9 cellular contexts compared by ENCODE assay signal in the genomic region with DNA sequence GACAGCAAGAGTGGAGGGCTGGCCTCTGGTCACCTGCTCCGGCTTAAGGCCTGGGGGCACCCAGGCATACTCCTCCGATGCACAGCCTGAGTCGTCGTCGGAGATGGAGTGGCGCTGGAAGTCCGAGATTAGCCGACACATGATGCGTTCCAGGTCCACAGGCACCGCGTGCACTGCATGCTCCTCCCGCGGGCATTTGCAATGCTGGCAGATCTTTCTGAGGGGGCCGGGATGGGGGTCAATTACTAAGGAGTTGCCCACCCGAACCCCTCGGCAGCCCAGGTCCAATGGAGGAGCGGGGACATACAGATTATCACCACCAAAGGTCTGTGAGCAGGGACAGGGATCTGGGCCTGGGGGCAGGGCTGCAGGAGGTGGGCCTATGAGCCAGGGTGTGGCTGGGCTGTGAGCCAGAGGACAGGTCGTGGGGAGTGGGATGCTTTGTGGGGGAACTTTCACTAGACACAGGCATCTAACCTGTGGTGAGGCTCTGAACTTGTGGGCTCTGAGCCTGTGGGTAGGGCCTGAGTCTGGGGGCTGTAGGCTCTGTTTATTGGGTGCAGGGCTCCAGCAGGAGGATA. TPM values are rescaled to one million over a fixed set of nuclear protein-coding genes. Genes with fewer than 3 reads are reported as not detected.
A peak's percentile ranks its signal among the peaks of the same experiment; 100 is the strongest.
DNase-seq lines count a peak whose midpoint lies in the region; ATAC-seq and TF ChIP-seq lines count a peak whose summit lies in the region.
"Had no signal": no experiment of that assay in that cellular context is flagged by ENCODE, and none has a peak within 500 bp of the region (broad histone marks: within the 10 kb centered on the region; RNA-seq: fewer than 3 reads in every experiment).

No MANE protein-coding gene starts in this region.

- no peaks in the 10 kb centered on the region for H3K9me3 ChIP-seq in breast epithelium
- H3K9me3 ChIP-seq in naive thymus-derived CD4-positive, alpha-beta T cell (ENCODE audit: control insufficient read depth in 2 of 3, low read length in 3 of 3), result no peaks in the 10 kb centered on the region

- H3K27ac Mint-ChIP-seq in stimulated activated naive CD8-positive, alpha-beta T cell treated with anti-CD3 and anti-CD28 coated beads, Interleukin-15, Interleukin-2, amounts not matched to agents 100 ng/mL and 50 ng/mL, for 24 hours, result no peak overlapping the region
- H3K27ac Mint-ChIP-seq in naive thymus-derived CD4-positive, alpha-beta T cell, result peak overlapping the region in 4 of 9 donors; percentile 12 to 70 (median 46)

- POLR2A ChIA-PET in naive thymus-derived CD4-positive, alpha-beta T cell (lab: Charles Lee), result no interaction called here

- peak overlapping the region; percentile 7 for H3K4me3 Mint-ChIP-seq in stimulated activated naive CD8-positive, alpha-beta T cell treated with anti-CD3 and anti-CD28 coated beads, Interleukin-15, Interleukin-2, amounts not matched to agents 100 ng/mL and 50 ng/mL, for 24 hours
- H3K4me3 Mint-ChIP-seq in naive thymus-derived CD4-positive, alpha-beta T cell, result peak overlapping the region in 6 of 10 donors; percentile 8 to 84 (median 78)

- peak overlapping the region in 2 of 3 donors; percentile 41 to 60 for H3K4me3 ChIP-seq in breast epithelium
- no peak overlapping the region for H3K4me3 ChIP-seq in naive thymus-derived CD4-positive, alpha-beta T cell (ENCODE audit: low read length)

- peaks cover 16% of the 10 kb centered on the region for H3K36me3 Mint-ChIP-seq in stimulated activated naive CD8-positive, alpha-beta T cell treated with anti-CD3 and anti-CD28 coated beads, Interleukin-15, Interleukin-2, amounts not matched to agents 100 ng/mL and 50 ng/mL, for 24 hours (ENCODE audit: low read depth)
- peaks cover 0 to 18% (median 9%) of the 10 kb centered on the region in 5 donors for H3K36me3 Mint-ChIP-seq in naive thymus-derived CD4-positive, alpha-beta T cell

- H3K27me3 ChIP-seq in breast epithelium, result peaks cover 0 to 11% of the 10 kb centered on the region in 2 donors
- H3K27me3 ChIP-seq in naive thymus-derived CD4-positive, alpha-beta T cell (ENCODE audit: control insufficient read depth in 2 of 2, insufficient read depth in 2 of 2, low read length in 2 of 2), result no peaks in the 10 kb centered on the region

- no peaks in the 10 kb centered on the region for H3K4me1 ChIP-seq in breast epithelium
- peaks cover 4 to 8% of the 10 kb centered on the region in 2 donors for H3K4me1 ChIP-seq in naive thymus-derived CD4-positive, alpha-beta T cell (ENCODE audit: control insufficient read depth in 2 of 2, insufficient read depth in 2 of 2, low read length in 2 of 2)

- intact Hi-C loops in breast epithelium (cut with DNase I; ENCODE audit: low total_unique reads) (no loop called here), left colon (cut with DNase I, micrococcal nuclease) (no loop called here)
- intact Hi-C loops in naive thymus-derived CD4-positive, alpha-beta T cell (cut with micrococcal nuclease), result no loop called here

- H3K27ac ChIP-seq in breast epithelium, result peak overlapping the region; percentile 76 to 87
- H3K27ac ChIP-seq in naive thymus-derived CD4-positive, alpha-beta T cell (ENCODE audit: low read depth, low read length), result peak overlapping the region; percentile 21

- DNase-seq in stimulated activated naive CD8-positive, alpha-beta T cell treated with anti-CD3 and anti-CD28 coated beads, Interleukin-15, Interleukin-2, amounts not matched to agents 100 U/mL and 50 U/mL, for 24 hours, result no peak
- DNase-seq in breast epithelium (ENCODE audit: low spot score in 2 of 2) (no peak), SIG-M5 (lab: John Stamatoyannopoulos, UW) (no peak), left colon (no peak), COLO668 (lab: John Stamatoyannopoulos, UW; ENCODE audit: unreplicated experiment) (no peak)
- no peak for DNase-seq in naive thymus-derived CD4-positive, alpha-beta T cell

- H3K36me3 ChIP-seq in breast epithelium, result no peaks in the 10 kb centered on the region
- peaks cover 0 to 28% (median 0%) of the 10 kb centered on the region in 3 experiments for H3K36me3 ChIP-seq in naive thymus-derived CD4-positive, alpha-beta T cell (ENCODE audit: control insufficient read depth in 2 of 3, insufficient read depth in 3 of 3, low read length in 3 of 3)

- peaks cover 11% of the 10 kb centered on the region for H3K4me1 Mint-ChIP-seq in stimulated activated naive CD8-positive, alpha-beta T cell treated with anti-CD3 and anti-CD28 coated beads, Interleukin-15, Interleukin-2, amounts not matched to agents 100 ng/mL and 50 ng/mL, for 24 hours (ENCODE audit: low read depth)
- peaks cover 0 to 27% (median 12%) of the 10 kb centered on the region in 7 donors for H3K4me1 Mint-ChIP-seq in naive thymus-derived CD4-positive, alpha-beta T cell

- TF ChIP-seq CTCF in breast epithelium (IDR thresholded peaks at IDR 0.05), result no peak

- CTCF ChIA-PET in naive thymus-derived CD4-positive, alpha-beta T cell (lab: Charles Lee), result interaction anchor here (0.6 kb wide), 1 partner anchor 46 kb away, joined by 5 read pairs; no protein-coding TSS in a partner anchor

- no peak for TF ChIP-seq POLR2A in breast epithelium (IDR thresholded peaks at IDR 0.05)

- no peaks in the 10 kb centered on the region for H3K9me3 Mint-ChIP-seq in stimulated activated naive CD8-positive, alpha-beta T cell treated with anti-CD3 and anti-CD28 coated beads, Interleukin-15, Interleukin-2, amounts not matched to agents 100 ng/mL and 50 ng/mL, for 24 hours
- no peaks in the 10 kb centered on the region for H3K9me3 Mint-ChIP-seq in naive thymus-derived CD4-positive, alpha-beta T cell

- no peaks in the 10 kb centered on the region for H3K27me3 Mint-ChIP-seq in stimulated activated naive CD8-positive, alpha-beta T cell treated with anti-CD3 and anti-CD28 coated beads, Interleukin-15, Interleukin-2, amounts not matched to agents 100 ng/mL and 50 ng/mL, for 24 hours
- no peaks in the 10 kb centered on the region for H3K27me3 Mint-ChIP-seq in naive thymus-derived CD4-positive, alpha-beta T cell

- no peak for ATAC-seq in stimulated activated naive CD8-positive, alpha-beta T cell treated with anti-CD3 and anti-CD28 coated beads, Interleukin-15, Interleukin-2, amounts not matched to agents 100 U/mL and 50 U/mL, for 24 hours
- no peak for ATAC-seq in naive thymus-derived CD4-positive, alpha-beta T cell
- no peak for ATAC-seq in GM21528 (IDR thresholded peaks at IDR 0.05; ENCODE audit: low FRiP score, unreplicated experiment)
- no peak for ATAC-seq in left colon

RNA-seq across cellular contexts. Expression of gene PRICKLE3, which starts 2.4 kb away (rescaled TPM):
- total RNA-seq in breast epithelium, result 10 to 100 TPM; 13.3 to 14.4 (median 14.0) TPM
- 10 to 100 TPM in 1 of 5 experiments, 1 to 10 TPM in 4; 7.2 to 19.8 (median 9.2) TPM for total RNA-seq in naive thymus-derived CD4-positive, alpha-beta T cell
- 1 to 10 TPM; 1.4 to 4.2 TPM for polyA plus RNA-seq in naive thymus-derived CD4-positive, alpha-beta T cell
- 10 to 100 TPM; 11.5 to 15.1 TPM for total RNA-seq in left colon

RNA-seq across cellular contexts. Expression of gene PLP2, which starts 12.1 kb away (rescaled TPM):
- 10 to 100 TPM; 23.4 to 27.9 (median 27.8) TPM for total RNA-seq in breast epithelium
- total RNA-seq in naive thymus-derived CD4-positive, alpha-beta T cell, result 100 to 1,000 TPM in 1 of 5 experiments, 10 to 100 TPM in 4; 64.2 to 132 (median 90.5) TPM
- polyA plus RNA-seq in naive thymus-derived CD4-positive, alpha-beta T cell, result 100 to 1,000 TPM; 100 to 129 TPM
- 100 to 1,000 TPM; 140 to 142 TPM for total RNA-seq in left colon

RNA-seq across cellular contexts. Expression of gene SYP, which starts 16.2 kb away (rescaled TPM):
- total RNA-seq in breast epithelium (1 to 10 TPM; 1.0 to 2.7 (median 1.3) TPM), left colon (1 to 10 TPM; 4.6 to 6.9 TPM)
- total RNA-seq in naive thymus-derived CD4-positive, alpha-beta T cell, result 1 to 10 TPM in 3 of 5 experiments, under 1 TPM in 2; 0.35 to 2.2 (median 1.1) TPM
- under 1 TPM; 0.26 to 0.53 TPM for polyA plus RNA-seq in naive thymus-derived CD4-positive, alpha-beta T cell

RNA-seq across cellular contexts. Expression of gene MAGIX, which starts 21.2 kb away (rescaled TPM):
- total RNA-seq in breast epithelium (10 to 100 TPM in 1 of 3 donors, 1 to 10 TPM in 2; 1.3 to 12.4 (median 4.9) TPM), left colon (10 to 100 TPM; 13.9 to 15.7 TPM)
- total RNA-seq in naive thymus-derived CD4-positive, alpha-beta T cell, result 1 to 10 TPM; 1.5 to 2.6 (median 2.1) TPM
- 1 to 10 TPM in 1 of 2 donors, under 1 TPM in 1; 0.38 to 1.0 TPM for polyA plus RNA-seq in naive thymus-derived CD4-positive, alpha-beta T cell

RNA-seq across cellular contexts. Expression of gene CACNA1F, which starts 49.3 kb away (rescaled TPM):
- total RNA-seq in breast epithelium, result 1 to 10 TPM in 1 of 3 donors, under 1 TPM in 2; 0.48 to 1.8 (median 0.66) TPM
- 1 to 10 TPM in 4 of 5 experiments, under 1 TPM in 1; 0.58 to 2.2 (median 1.3) TPM for total RNA-seq in naive thymus-derived CD4-positive, alpha-beta T cell
- under 1 TPM in 1 of 2 donors, not detected in 1; 0.12 TPM for polyA plus RNA-seq in naive thymus-derived CD4-positive, alpha-beta T cell
- total RNA-seq in left colon, result 1 to 10 TPM in 1 of 2 donors, under 1 TPM in 1; 0.70 to 2.0 TPM
- total RNA-seq: RPMI7951 had no signal
